11 cellular contexts compared by ENCODE assay signal in genomic region chr7:40057292-40057691, GRCh38.
DNase-seq lines count a peak whose midpoint lies in the region; ATAC-seq, FAIRE-seq and TF ChIP-seq lines count a peak whose summit lies in the region.
"Had no signal": no experiment of that assay in that cellular context is flagged by ENCODE, and none has a peak within 500 bp of the region (broad histone marks: within the 10 kb centered on the region; RNA-seq: fewer than 3 reads in every experiment).

No MANE protein-coding gene starts in this region.

- WGBS in right lobe of liver (ENCODE audit: insufficient coverage, low coverage, low lambda C conversion rate, missing lambda C conversion rate): 50% methylated on average over 2 of the region's 2 CpGs
- 91% methylated on average over 2 of the region's 2 CpGs for WGBS in HepG2 (ENCODE audit: low lambda C conversion rate)

- no TSS peak for BruUV-seq in HepG2 (replicated peaks; lab: Mats Ljungman, UMichigan)

- in situ Hi-C loops in HepG2 (cut with HindIII; ENCODE audit: extremely low pct_ligation_motif_present, low pct_unique_long_range_greater_than_20kb): no loop called here

- TF ChIP-seq RAD21 in HepG2 (CRISPR knock-in tag; IDR thresholded peaks at IDR 0.05): no peak

- H2AFZ ChIP-seq in HepG2 (ENCODE audit: low read length): no peak overlapping the region

- H3K27ac ChIP-seq in right lobe of liver (no peak overlapping the region), HepG2 (ENCODE audit: extremely low read length, insufficient read depth, low read length) (no peak overlapping the region)
- H3K27ac ChIP-seq: foreskin keratinocyte had no signal

- H3K4me3 Mint-ChIP-seq in T-helper 2 cell treated with Interferon-gamma antibody and Interleukin-4, amounts not matched to agents 5 μg/mL and 100 μg/mL, for 36 hours: no peak overlapping the region
- H3K4me3 Mint-ChIP-seq: activated naive CD4-positive, alpha-beta T cell treated with anti-CD3 and anti-CD28 coated beads for 36 hours had no signal

- no peaks in the 10 kb centered on the region for H3K27me3 Mint-ChIP-seq in T-helper 2 cell treated with Interferon-gamma antibody and Interleukin-4, amounts not matched to agents 5 μg/mL and 100 μg/mL, for 36 hours (ENCODE audit: low read depth)

- DNase-seq in right lobe of liver (no peak), HepG2 (ENCODE audit: low spot score) (no peak), SHP77 (lab: John Stamatoyannopoulos, UW) (peak; percentile 47 to 48), fibroblast of villous mesenchyme (ENCODE audit: low read depth) (peak; percentile 37), SW480 (ENCODE audit: low spot score) (no peak)
- no peak for DNase-seq in effector CD4-positive, alpha-beta T cell
- DNase-seq in T-helper 2 cell treated with Interferon-gamma antibody and Interleukin-4, amounts not matched to agents 5 μg/mL and 100 μg/mL, for 36 hours (ENCODE audit: low spot score): no peak
- DNase-seq: activated naive CD4-positive, alpha-beta T cell treated with anti-CD3 and anti-CD28 coated beads for 36 hours; NCI-H1694 treated with DMSO at 0.1 percent for 48 hours had no signal

- H3K4me1 ChIP-seq in right lobe of liver (peaks cover 0 to 3% (median 0%) of the 10 kb centered on the region in 4 donors), HepG2 (ENCODE audit: insufficient read depth, low read length) (no peaks in the 10 kb centered on the region)
- H3K4me1 ChIP-seq: foreskin keratinocyte had no signal

- POLR2A ChIA-PET in HepG2 (lab: Yijun Ruan, JAX): no interaction called here

- intact Hi-C loops in right lobe of liver (cut with DNase I) (loop anchor here in 1 of 2 donors (10.0 kb wide), 1 partner anchor 162 kb away; no protein-coding TSS in a partner anchor), HepG2 (cut with micrococcal nuclease; ENCODE audit: unreplicated experiment) (no loop called here)

- CTCF ChIA-PET in HepG2 (lab: Yijun Ruan, JAX; ENCODE audit: low intra/inter-chr PET ratio, low total read pairs): no interaction called here

- no peak overlapping the region for H3K4me2 ChIP-seq in HepG2 (ENCODE audit: low read depth, low read length)

- TF ChIP-seq CTCF in right lobe of liver (IDR thresholded peaks at IDR 0.05) (no peak), HepG2 (CRISPR knock-in tag; IDR thresholded peaks at IDR 0.05) (no peak), fibroblast of villous mesenchyme (IDR thresholded peaks at IDR 0.05; ENCODE audit: insufficient read depth, low read depth, low read length) (no peak)

- no peaks in the 10 kb centered on the region for H3K9me3 Mint-ChIP-seq in T-helper 2 cell treated with Interferon-gamma antibody and Interleukin-4, amounts not matched to agents 5 μg/mL and 100 μg/mL, for 36 hours
- H3K9me3 Mint-ChIP-seq: activated naive CD4-positive, alpha-beta T cell treated with anti-CD3 and anti-CD28 coated beads for 36 hours had no signal

- H3K9me3 ChIP-seq in right lobe of liver (no peaks in the 10 kb centered on the region), HepG2 (ENCODE audit: low read length) (no peaks in the 10 kb centered on the region)

- H3K36me3 ChIP-seq in right lobe of liver: no peaks in the 10 kb centered on the region
- peaks cover 3 to 12% of the 10 kb centered on the region in 2 experiments; a peak in 3 of 5 replicates for H3K36me3 ChIP-seq in HepG2 (replicated peaks in 1 of 2; ENCODE audit: control insufficient read depth in 1 of 2, insufficient read depth in 2 of 2, low read length in 2 of 2)

- H3K4me1 Mint-ChIP-seq in T-helper 2 cell treated with Interferon-gamma antibody and Interleukin-4, amounts not matched to agents 5 μg/mL and 100 μg/mL, for 36 hours (ENCODE audit: low read depth): peaks cover 5% of the 10 kb centered on the region

- H3K9ac ChIP-seq in HepG2 (ENCODE audit: insufficient read depth, low read depth, low read length): no peak overlapping the region

- no peaks in the 10 kb centered on the region for H4K20me1 ChIP-seq in HepG2 (ENCODE audit: insufficient read depth, low read length)

- H3K4me3 ChIP-seq in right lobe of liver (no peak overlapping the region), HepG2 (replicated peaks in 1 of 3; ENCODE audit: insufficient read depth in 1 of 3, low read depth in 2 of 3, low read length in 3 of 3) (no peak overlapping the region), fibroblast of villous mesenchyme (ENCODE audit: low read depth, low read length) (no peak overlapping the region)

- H3K27ac Mint-ChIP-seq in T-helper 2 cell treated with Interferon-gamma antibody and Interleukin-4, amounts not matched to agents 5 μg/mL and 100 μg/mL, for 36 hours: no peak overlapping the region
- H3K27ac Mint-ChIP-seq: activated naive CD4-positive, alpha-beta T cell treated with anti-CD3 and anti-CD28 coated beads for 36 hours had no signal

- peaks cover 16% of the 10 kb centered on the region for H3K36me3 Mint-ChIP-seq in T-helper 2 cell treated with Interferon-gamma antibody and Interleukin-4, amounts not matched to agents 5 μg/mL and 100 μg/mL, for 36 hours (ENCODE audit: low read depth)

- no peaks in the 10 kb centered on the region for H3K79me2 ChIP-seq in HepG2 (ENCODE audit: insufficient read depth, low read length)

- TF ChIP-seq EP300 in HepG2 (IDR thresholded peaks at IDR 0.05; ENCODE audit: low read depth in 2 of 2, low read length in 2 of 2) (no peak), HepG2 (CRISPR knock-in tag; IDR thresholded peaks at IDR 0.05; ENCODE audit: borderline replicate concordance) (no peak)

- TF ChIP-seq POLR2A in right lobe of liver (IDR thresholded peaks at IDR 0.05) (no peak), HepG2 (IDR thresholded peaks at IDR 0.05; ENCODE audit: insufficient read depth in 1 of 2, low read depth in 2 of 2, low read length in 2 of 2) (no peak)

- no peak for FAIRE-seq in HepG2 (lab: Jason Lieb, UNC)

- no peaks in the 10 kb centered on the region for H3K27me3 ChIP-seq in right lobe of liver
- H3K27me3 ChIP-seq in HepG2 (ENCODE audit: control insufficient read depth in 1 of 2, insufficient read depth in 2 of 2, low read length in 2 of 2): no peaks in the 10 kb centered on the region
- H3K27me3 ChIP-seq: foreskin keratinocyte had no signal

- ATAC-seq in right lobe of liver (peak in 3 of 4 donors; percentile 30 to 42 (median 33)), HepG2 (no peak), HG02642 (IDR thresholded peaks at IDR 0.05; ENCODE audit: poor library complexity, unreplicated experiment) (no peak)
- ATAC-seq: foreskin keratinocyte had no signal

TF ChIP-seq in HepG2, 621 proteins besides CTCF, POLR2A, EP300 and RAD21:
- TF ChIP-seq NFE2 (CRISPR knock-in tag; IDR thresholded peaks at IDR 0.05) (no peak), MED1 (CRISPR knock-in tag; IDR thresholded peaks at IDR 0.05) (no peak), PHF5A (CRISPR knock-in tag; IDR thresholded peaks at IDR 0.05; ENCODE audit: low read depth, unreplicated experiment) (no peak), ZNF737 (CRISPR knock-in tag; IDR thresholded peaks at IDR 0.05; ENCODE audit: borderline replicate concordance) (no peak), SYNCRIP (IDR thresholded peaks at IDR 0.05; ENCODE audit: insufficient read depth, low read depth, low read length) (no peak), ZKSCAN1 (IDR thresholded peaks at IDR 0.05; ENCODE audit: low read length) (no peak), TEAD3 (CRISPR knock-in tag; optimal IDR thresholded peaks at IDR 0.05; ENCODE audit: borderline replicate concordance) (no peak)

Comparison
In these comparisons a context has a peak if more than half of its experiments do, and no peak if none do; other contexts are left out.
1. ATAC-seq: peak in right lobe of liver (3 of 4); none in HepG2 (single experiment) and HG02642 (single experiment).
2. DNase-seq: peak in SHP77 (2 of 2) and fibroblast of villous mesenchyme (single experiment); none in right lobe of liver (0 of 3), HepG2 (single experiment), effector CD4-positive, alpha-beta T cell (single experiment), T-helper 2 cell treated with Interferon-gamma antibody and Interleukin-4, amounts not matched to agents 5 μg/mL and 100 μg/mL, for 36 hours (single experiment) and SW480 (single experiment).